26 cellular contexts compared by ENCODE assay signal in the genomic region with DNA sequence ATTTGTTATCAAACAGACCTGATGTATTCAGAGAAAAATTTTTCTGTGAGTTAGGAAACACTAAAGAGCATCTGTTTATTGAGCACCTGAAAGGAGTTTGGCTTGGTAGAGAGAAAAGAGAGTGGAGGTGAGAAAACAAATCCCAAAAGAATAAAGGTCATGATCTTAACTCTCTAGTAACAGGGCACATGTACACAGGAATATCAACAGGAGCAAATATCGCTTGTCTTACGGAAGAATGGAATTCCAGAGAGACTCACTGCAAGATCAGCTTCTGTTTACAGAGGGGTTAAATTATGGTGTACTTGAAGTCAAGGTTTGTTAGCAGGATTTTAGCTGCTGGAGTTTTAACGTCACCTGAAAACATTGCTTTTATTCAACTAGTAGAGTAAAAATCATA.
A peak's percentile ranks its signal among the peaks of the same experiment; 100 is the strongest.
DNase-seq lines count a peak whose midpoint lies in the region; ATAC-seq, FAIRE-seq and TF ChIP-seq lines count a peak whose summit lies in the region.
"Had no signal": no experiment of that assay in that cellular context is flagged by ENCODE, and none has a peak within 500 bp of the region (broad histone marks: within the 10 kb centered on the region; RNA-seq: fewer than 3 reads in every experiment).

No MANE protein-coding gene starts in this region.

- peak overlapping the region; percentile 9; the same call in 1 of the 2 replicates for H3K4me2 ChIP-seq in HepG2 (ENCODE audit: low read depth, low read length)
- H3K4me2 ChIP-seq: BLaER1 treated with 17β-estradiol and CSF1 and Interleukin-3, amounts not matched to agents 10 nM and 100 nM had no signal

- TF ChIP-seq RAD21 in HepG2 (CRISPR knock-in tag; IDR thresholded peaks at IDR 0.05): no peak

- CTCF ChIA-PET in HepG2 (lab: Yijun Ruan, JAX; ENCODE audit: low intra/inter-chr PET ratio, low total read pairs): no interaction called here

- peaks cover 40% of the 10 kb centered on the region for H3K4me1 ChIP-seq in cardiac muscle cell (ENCODE audit: low read depth)
- peaks cover 51% of the 10 kb centered on the region for H3K4me1 ChIP-seq in HepG2 (ENCODE audit: insufficient read depth, low read length)
- H3K4me1 ChIP-seq in breast epithelium: no peaks in the 10 kb centered on the region
- no peaks in the 10 kb centered on the region for H3K4me1 ChIP-seq in HAP-1

- under 1% methylated on average over 3 of the region's 3 CpGs for WGBS in HepG2 (ENCODE audit: low lambda C conversion rate)

- DNase-seq in cardiac muscle cell (ENCODE audit: low read depth in 1 of 2, low spot score in 1 of 2) (no peak), cardiac septum (ENCODE audit: low spot score) (no peak), HuH-7 (ENCODE audit: low spot score) (peak; percentile 18), HepG2 (ENCODE audit: low spot score) (peak; percentile 73), islet precursor cell (no peak), breast epithelium (ENCODE audit: low spot score in 2 of 2) (no peak), HAP-1 (ENCODE audit: low spot score in 2 of 2) (no peak), DMS 273 treated with DMSO at 0.1 percent for 48 hours (lab: John Stamatoyannopoulos, UW) (no peak)
- DNase-seq: AML-193; CD4-positive, alpha-beta memory T cell; COR-L47; DMS79; EL; GDM1; H7; HFFc6; NCI-H1048; NCI-H1694; NCI-H2029 treated with DMSO at 0.1 percent for 48 hours; NCI-H446; NCI-H526 treated with DMSO at 0.1 percent for 48 hours; SHP77 treated with DMSO at 0.1 percent for 48 hours; T-helper 1 cell had no signal

- TF ChIP-seq EP300 in HepG2 (IDR thresholded peaks at IDR 0.05; ENCODE audit: low read depth in 2 of 2, low read length in 2 of 2): peak in 1 of 2 experiments; percentile 40; a peak in 1 of 4 replicates
- TF ChIP-seq EP300 in HepG2 (CRISPR knock-in tag; IDR thresholded peaks at IDR 0.05; ENCODE audit: borderline replicate concordance): no peak

- H3K27me3 ChIP-seq in cardiac muscle cell (no peaks in the 10 kb centered on the region), HepG2 (ENCODE audit: control insufficient read depth in 1 of 2, insufficient read depth in 2 of 2, low read length in 2 of 2) (no peaks in the 10 kb centered on the region), breast epithelium (no peaks in the 10 kb centered on the region), HAP-1 (ENCODE audit: low read depth) (no peaks in the 10 kb centered on the region)
- H3K27me3 ChIP-seq: BLaER1 treated with 17β-estradiol and CSF1 and Interleukin-3, amounts not matched to agents 10 nM and 100 nM had no signal

- H2AFZ ChIP-seq in HepG2 (ENCODE audit: low read length): no peak overlapping the region

- peaks cover 22% of the 10 kb centered on the region for H3K79me2 ChIP-seq in HepG2 (ENCODE audit: insufficient read depth, low read length)

- TF ChIP-seq CTCF in cardiac muscle cell (IDR thresholded peaks at IDR 0.05; ENCODE audit: low read depth, low read length): no peak
- no peak for TF ChIP-seq CTCF in HepG2 (CRISPR knock-in tag; IDR thresholded peaks at IDR 0.05)
- no peak for TF ChIP-seq CTCF in breast epithelium (IDR thresholded peaks at IDR 0.05)

- H3K36me3 ChIP-seq in cardiac muscle cell (no peaks in the 10 kb centered on the region), HepG2 (replicated peaks in 1 of 2; ENCODE audit: control insufficient read depth in 1 of 2, insufficient read depth in 2 of 2, low read length in 2 of 2) (0 out of 5 replicates have a peak, but pooled peaks cover 0 to 2% of the 10 kb centered on the region in 2 experiments), breast epithelium (no peaks in the 10 kb centered on the region), HAP-1 (replicated peaks) (no peaks in the 10 kb centered on the region)

- H3K4me3 ChIP-seq in cardiac muscle cell (no peak overlapping the region), HepG2 (replicated peaks in 1 of 3; ENCODE audit: insufficient read depth in 1 of 3, low read depth in 2 of 3, low read length in 3 of 3) (no peak overlapping the region), breast epithelium (no peak overlapping the region), HAP-1 (no peak overlapping the region)
- H3K4me3 ChIP-seq: BLaER1 treated with 17β-estradiol and CSF1 and Interleukin-3, amounts not matched to agents 10 nM and 100 nM; GM12878 had no signal

- in situ Hi-C loops in HepG2 (cut with HindIII; ENCODE audit: extremely low pct_ligation_motif_present, low pct_unique_long_range_greater_than_20kb): no loop called here
- in situ Hi-C loops in HAP-1 (cut with MboI; ENCODE audit: low sequenced_read_pairs): no loop called here

- peak; percentile 94 for FAIRE-seq in HepG2 (lab: Jason Lieb, UNC)
- FAIRE-seq: GM12878 had no signal

- intact Hi-C loops in cardiac septum (cut with DNase I) (no loop called here), HepG2 (cut with micrococcal nuclease; ENCODE audit: unreplicated experiment) (no loop called here), breast epithelium (cut with DNase I; ENCODE audit: low total_unique reads) (no loop called here)

- peak; percentile 69 for ATAC-seq in HepG2
- ATAC-seq: GM12878, Panc1 had no signal

- H3K9me3 ChIP-seq in cardiac muscle cell (ENCODE audit: low read depth) (no peaks in the 10 kb centered on the region), HepG2 (ENCODE audit: low read length) (no peaks in the 10 kb centered on the region), breast epithelium (no peaks in the 10 kb centered on the region), HAP-1 (no peaks in the 10 kb centered on the region)
- H3K9me3 ChIP-seq: BLaER1 treated with 17β-estradiol and CSF1 and Interleukin-3, amounts not matched to agents 10 nM and 100 nM had no signal

- TF ChIP-seq POLR2A in HepG2 (IDR thresholded peaks at IDR 0.05; ENCODE audit: insufficient read depth in 1 of 2, low read depth in 2 of 2, low read length in 2 of 2) (no peak), breast epithelium (IDR thresholded peaks at IDR 0.05) (no peak)

- POLR2A ChIA-PET in HepG2 (lab: Yijun Ruan, JAX): no interaction called here

- H3K27ac ChIP-seq in cardiac muscle cell (peak overlapping the region; percentile 14), HepG2 (ENCODE audit: extremely low read length, insufficient read depth, low read length) (no peak overlapping the region), breast epithelium (no peak overlapping the region)
- H3K27ac ChIP-seq: BLaER1 treated with 17β-estradiol and CSF1 and Interleukin-3, amounts not matched to agents 10 nM and 100 nM had no signal

- no peak overlapping the region for H3K9ac ChIP-seq in HepG2 (ENCODE audit: insufficient read depth, low read depth, low read length)
- H3K9ac ChIP-seq: BLaER1 treated with 17β-estradiol and CSF1 and Interleukin-3, amounts not matched to agents 10 nM and 100 nM had no signal

- H4K20me1 ChIP-seq in HepG2 (ENCODE audit: insufficient read depth, low read length): peaks cover 31% of the 10 kb centered on the region

- BruUV-seq in HepG2 (replicated peaks; lab: Mats Ljungman, UMichigan): no TSS peak

TF ChIP-seq in HepG2, 621 proteins besides CTCF, POLR2A, EP300 and RAD21 (continues in another document):
- TF ChIP-seq GATAD2A (CRISPR knock-in tag; IDR thresholded peaks at IDR 0.05) (peak; percentile 55), IKZF4 (CRISPR knock-in tag; IDR thresholded peaks at IDR 0.05; ENCODE audit: borderline replicate concordance, low read depth, not compliant biosample characterization) (no peak), ZNF124 (CRISPR knock-in tag; IDR thresholded peaks at IDR 0.05) (0 out of 2 replicates have a peak, but pooled peaks have one; percentile 26), ZNF878 (CRISPR knock-in tag; IDR thresholded peaks at IDR 0.05) (no peak), ZNF652 (CRISPR knock-in tag; IDR thresholded peaks at IDR 0.05; ENCODE audit: borderline replicate concordance, low read depth) (peak; percentile 79; the same call in 1 of the 2 replicates), ZKSCAN5 (CRISPR knock-in tag; IDR thresholded peaks at IDR 0.05) (peak; percentile 94), NR2F6 (IDR thresholded peaks at IDR 0.05) (peak; percentile 94), NR2F6 (CRISPR knock-in tag; IDR thresholded peaks at IDR 0.05) (peak; percentile 88), ISL2 (CRISPR knock-in tag; IDR thresholded peaks at IDR 0.05) (peak; percentile 45; the same call in 1 of the 2 replicates)
- TF ChIP-seq, protein P1, sequence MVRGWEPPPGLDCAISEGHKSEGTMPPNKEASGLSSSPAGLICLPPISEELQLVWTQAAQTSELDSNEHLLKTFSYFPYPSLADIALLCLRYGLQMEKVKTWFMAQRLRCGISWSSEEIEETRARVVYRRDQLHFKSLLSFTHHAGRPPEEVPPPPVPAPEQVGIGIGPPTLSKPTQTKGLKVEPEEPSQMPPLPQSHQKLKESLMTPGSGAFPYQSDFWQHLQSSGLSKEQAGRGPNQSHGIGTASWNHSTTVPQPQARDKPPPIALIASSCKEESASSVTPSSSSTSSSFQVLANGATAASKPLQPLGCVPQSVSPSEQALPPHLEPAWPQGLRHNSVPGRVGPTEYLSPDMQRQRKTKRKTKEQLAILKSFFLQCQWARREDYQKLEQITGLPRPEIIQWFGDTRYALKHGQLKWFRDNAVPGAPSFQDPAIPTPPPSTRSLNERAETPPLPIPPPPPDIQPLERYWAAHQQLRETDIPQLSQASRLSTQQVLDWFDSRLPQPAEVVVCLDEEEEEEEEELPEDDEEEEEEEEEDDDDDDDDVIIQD (CRISPR knock-in tag; IDR thresholded peaks at IDR 0.05; ENCODE audit: low read depth): no peak

Comparison
In these comparisons a context has a peak if more than half of its experiments do, and no peak if none do; other contexts are left out.
1. DNase-seq: peak in HuH-7 (single experiment) and HepG2 (single experiment); none in cardiac muscle cell (0 of 2), cardiac septum (single experiment), islet precursor cell (single experiment), breast epithelium (0 of 2), HAP-1 (0 of 2) and DMS 273 treated with DMSO at 0.1 percent for 48 hours (single experiment).